15 cellular contexts compared by ENCODE assay signal in the genomic region with DNA sequence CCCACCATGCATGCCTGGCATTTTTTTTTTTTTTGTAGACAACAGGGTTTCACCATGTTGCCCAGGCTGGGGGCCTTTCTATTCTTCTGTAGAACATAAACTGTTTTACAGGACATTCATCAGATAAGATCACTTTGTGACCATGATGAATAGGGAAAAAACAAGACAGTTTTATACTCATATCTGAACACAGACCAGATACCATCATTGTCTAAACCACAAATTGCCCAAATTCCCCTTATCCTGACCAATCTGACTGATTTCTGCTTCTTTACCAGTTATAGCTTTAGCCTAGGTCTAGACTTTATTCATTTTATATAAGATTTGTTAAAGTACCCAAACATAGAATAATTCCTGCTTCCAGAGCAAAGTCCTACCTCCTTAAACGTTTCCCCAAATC.
"Had no signal": no experiment of that assay in that cellular context is flagged by ENCODE, and none has a peak within 500 bp of the region (broad histone marks: within the 10 kb centered on the region; RNA-seq: fewer than 3 reads in every experiment).

No MANE protein-coding gene starts in this region.

- H3K36me3 ChIP-seq: cardiac muscle cell, neutrophil, tibial artery, uterus had no signal

- H3K27me3 Mint-ChIP-seq: activated B cell treated with CpG ODN at 0.5 μM for 24 hours; activated CD4-positive, alpha-beta T cell treated with anti-CD3 and anti-CD28 coated beads, Interleukin-2, amount 10 ng/mL, durations not matched to agents 7 days and 5 days had no signal

- H3K27ac ChIP-seq: cardiac muscle cell, epithelial cell of prostate, neutrophil, parathyroid adenoma, tibial artery, uterus had no signal

- H3K4me3 Mint-ChIP-seq: activated B cell treated with CpG ODN at 0.5 μM for 24 hours; activated CD4-positive, alpha-beta T cell treated with anti-CD3 and anti-CD28 coated beads, Interleukin-2, amount 10 ng/mL, durations not matched to agents 7 days and 5 days; activated naive CD4-positive, alpha-beta T cell treated with anti-CD3 and anti-CD28 coated beads for 36 hours; immature natural killer cell; natural killer cell had no signal

- H3K4me1 Mint-ChIP-seq: activated B cell treated with CpG ODN at 0.5 μM for 24 hours; activated CD4-positive, alpha-beta T cell treated with anti-CD3 and anti-CD28 coated beads, Interleukin-2, amount 10 ng/mL, durations not matched to agents 7 days and 5 days had no signal

- H3K4me3 ChIP-seq: cardiac muscle cell, tibial artery, uterus had no signal

- H3K27me3 ChIP-seq: cardiac muscle cell, neutrophil, tibial artery, uterus had no signal

- H3K27ac Mint-ChIP-seq: activated B cell treated with CpG ODN at 0.5 μM for 24 hours; activated CD4-positive, alpha-beta T cell treated with anti-CD3 and anti-CD28 coated beads, Interleukin-2, amount 10 ng/mL, durations not matched to agents 7 days and 5 days; activated naive CD4-positive, alpha-beta T cell treated with anti-CD3 and anti-CD28 coated beads for 36 hours; immature natural killer cell; natural killer cell had no signal

- H3K9me3 Mint-ChIP-seq: activated B cell treated with CpG ODN at 0.5 μM for 24 hours; activated CD4-positive, alpha-beta T cell treated with anti-CD3 and anti-CD28 coated beads, Interleukin-2, amount 10 ng/mL, durations not matched to agents 7 days and 5 days; activated naive CD4-positive, alpha-beta T cell treated with anti-CD3 and anti-CD28 coated beads for 36 hours had no signal

- H3K36me3 Mint-ChIP-seq: immature natural killer cell, natural killer cell had no signal

- H3K4me1 ChIP-seq: parathyroid adenoma, tibial artery, uterus had no signal

- DNase-seq: activated B cell treated with CpG ODN at 0.5 μM for 24 hours; activated CD4-positive, alpha-beta T cell treated with anti-CD3 and anti-CD28 coated beads, Interleukin-2, amount 10 ng/mL, durations not matched to agents 7 days and 5 days; activated naive CD4-positive, alpha-beta T cell treated with anti-CD3 and anti-CD28 coated beads for 36 hours; foreskin melanocyte; head of caudate nucleus; immature natural killer cell; mesendoderm; natural killer cell; stimulated activated CD4-positive, alpha-beta T cell treated with anti-CD3 and anti-CD28 coated beads, Interleukin-2, amount 100 ng/mL, for 24 hours; tibial artery; uterus had no signal

- ATAC-seq: natural killer cell had no signal

- H3K9me3 ChIP-seq: neutrophil, tibial artery, uterus had no signal
